In the genomic region with DNA sequence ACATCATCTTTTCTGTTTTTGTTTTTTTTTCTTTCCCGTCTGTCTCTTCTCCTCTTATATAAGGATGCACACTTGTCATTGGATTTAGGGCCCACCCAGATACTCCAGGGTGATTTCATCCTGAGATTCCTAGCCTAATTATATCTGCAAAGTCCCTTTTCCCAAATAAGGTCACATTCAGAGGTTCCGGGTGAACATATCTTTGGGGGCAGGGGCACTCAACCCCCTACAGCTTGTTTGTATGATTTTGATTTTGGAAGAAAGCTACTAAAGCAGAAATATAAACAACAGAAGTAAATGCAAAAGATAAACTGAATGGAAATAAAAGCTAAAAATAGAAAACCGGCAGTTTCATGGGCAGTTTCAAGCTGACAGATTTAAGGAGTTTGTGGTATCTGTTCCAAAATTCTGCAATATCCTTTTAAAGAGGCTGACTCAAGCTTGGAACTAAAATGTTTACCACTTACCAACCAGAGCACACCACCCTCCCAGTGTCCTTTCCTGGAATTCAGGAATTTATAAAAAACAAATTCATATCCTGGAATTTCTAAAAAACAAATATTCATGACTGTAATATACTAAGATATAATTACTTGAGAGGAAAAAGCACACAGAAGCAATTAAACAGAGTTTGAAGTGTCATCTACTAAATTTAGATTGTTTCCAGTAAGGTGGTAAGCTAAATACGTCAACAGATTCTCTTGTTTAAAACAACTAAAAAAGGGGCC, we compare ENCODE assay signal across 1 cellular context.
TF ChIP-seq lines count a peak whose summit lies in the region.

No MANE protein-coding gene starts in this region.

TF ChIP-seq in SK-N-SH, 30 proteins besides CTCF, POLR2A, EP300 and RAD21 (continued from another document):
- TF ChIP-seq, protein P1, sequence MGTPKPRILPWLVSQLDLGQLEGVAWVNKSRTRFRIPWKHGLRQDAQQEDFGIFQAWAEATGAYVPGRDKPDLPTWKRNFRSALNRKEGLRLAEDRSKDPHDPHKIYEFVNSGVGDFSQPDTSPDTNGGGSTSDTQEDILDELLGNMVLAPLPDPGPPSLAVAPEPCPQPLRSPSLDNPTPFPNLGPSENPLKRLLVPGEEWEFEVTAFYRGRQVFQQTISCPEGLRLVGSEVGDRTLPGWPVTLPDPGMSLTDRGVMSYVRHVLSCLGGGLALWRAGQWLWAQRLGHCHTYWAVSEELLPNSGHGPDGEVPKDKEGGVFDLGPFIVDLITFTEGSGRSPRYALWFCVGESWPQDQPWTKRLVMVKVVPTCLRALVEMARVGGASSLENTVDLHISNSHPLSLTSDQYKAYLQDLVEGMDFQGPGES (IDR thresholded peaks at IDR 0.05; ENCODE audit: low read depth, low read length), result no peak
- peak; percentile 17 for TF ChIP-seq JUND (IDR thresholded peaks at IDR 0.05)
- no peak for TF ChIP-seq FOXJ3 (CRISPR knock-in tag; IDR thresholded peaks at IDR 0.05)
- TF ChIP-seq, protein P2, sequence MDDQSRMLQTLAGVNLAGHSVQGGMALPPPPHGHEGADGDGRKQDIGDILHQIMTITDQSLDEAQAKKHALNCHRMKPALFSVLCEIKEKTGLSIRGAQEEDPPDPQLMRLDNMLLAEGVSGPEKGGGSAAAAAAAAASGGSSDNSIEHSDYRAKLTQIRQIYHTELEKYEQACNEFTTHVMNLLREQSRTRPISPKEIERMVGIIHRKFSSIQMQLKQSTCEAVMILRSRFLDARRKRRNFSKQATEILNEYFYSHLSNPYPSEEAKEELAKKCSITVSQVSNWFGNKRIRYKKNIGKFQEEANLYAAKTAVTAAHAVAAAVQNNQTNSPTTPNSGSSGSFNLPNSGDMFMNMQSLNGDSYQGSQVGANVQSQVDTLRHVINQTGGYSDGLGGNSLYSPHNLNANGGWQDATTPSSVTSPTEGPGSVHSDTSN (IDR thresholded peaks at IDR 0.05), result peak; percentile 71
- TF ChIP-seq, protein P3, sequence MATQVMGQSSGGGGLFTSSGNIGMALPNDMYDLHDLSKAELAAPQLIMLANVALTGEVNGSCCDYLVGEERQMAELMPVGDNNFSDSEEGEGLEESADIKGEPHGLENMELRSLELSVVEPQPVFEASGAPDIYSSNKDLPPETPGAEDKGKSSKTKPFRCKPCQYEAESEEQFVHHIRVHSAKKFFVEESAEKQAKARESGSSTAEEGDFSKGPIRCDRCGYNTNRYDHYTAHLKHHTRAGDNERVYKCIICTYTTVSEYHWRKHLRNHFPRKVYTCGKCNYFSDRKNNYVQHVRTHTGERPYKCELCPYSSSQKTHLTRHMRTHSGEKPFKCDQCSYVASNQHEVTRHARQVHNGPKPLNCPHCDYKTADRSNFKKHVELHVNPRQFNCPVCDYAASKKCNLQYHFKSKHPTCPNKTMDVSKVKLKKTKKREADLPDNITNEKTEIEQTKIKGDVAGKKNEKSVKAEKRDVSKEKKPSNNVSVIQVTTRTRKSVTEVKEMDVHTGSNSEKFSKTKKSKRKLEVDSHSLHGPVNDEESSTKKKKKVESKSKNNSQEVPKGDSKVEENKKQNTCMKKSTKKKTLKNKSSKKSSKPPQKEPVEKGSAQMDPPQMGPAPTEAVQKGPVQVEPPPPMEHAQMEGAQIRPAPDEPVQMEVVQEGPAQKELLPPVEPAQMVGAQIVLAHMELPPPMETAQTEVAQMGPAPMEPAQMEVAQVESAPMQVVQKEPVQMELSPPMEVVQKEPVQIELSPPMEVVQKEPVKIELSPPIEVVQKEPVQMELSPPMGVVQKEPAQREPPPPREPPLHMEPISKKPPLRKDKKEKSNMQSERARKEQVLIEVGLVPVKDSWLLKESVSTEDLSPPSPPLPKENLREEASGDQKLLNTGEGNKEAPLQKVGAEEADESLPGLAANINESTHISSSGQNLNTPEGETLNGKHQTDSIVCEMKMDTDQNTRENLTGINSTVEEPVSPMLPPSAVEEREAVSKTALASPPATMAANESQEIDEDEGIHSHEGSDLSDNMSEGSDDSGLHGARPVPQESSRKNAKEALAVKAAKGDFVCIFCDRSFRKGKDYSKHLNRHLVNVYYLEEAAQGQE (IDR thresholded peaks at IDR 0.05; ENCODE audit: low read depth, low read length), result no peak
- TF ChIP-seq MXI1 (IDR thresholded peaks at IDR 0.05; ENCODE audit: low read depth, low read length), result no peak
- no peak for TF ChIP-seq EZH2phosphoT487 (IDR thresholded peaks at IDR 0.05; ENCODE audit: borderline replicate concordance, low read depth)
- TF ChIP-seq MEF2A (IDR thresholded peaks at IDR 0.05; ENCODE audit: borderline replicate concordance, low read depth), result peak; percentile 88
- TF ChIP-seq GATA2 (CRISPR knock-in tag; IDR thresholded peaks at IDR 0.05), result no peak
- peak; percentile 71 for TF ChIP-seq TCF12 (IDR thresholded peaks at IDR 0.05)
- TF ChIP-seq CHD2 (IDR thresholded peaks at IDR 0.05; ENCODE audit: low read length, partially characterized antibody), result no peak
- TF ChIP-seq, protein P4, sequence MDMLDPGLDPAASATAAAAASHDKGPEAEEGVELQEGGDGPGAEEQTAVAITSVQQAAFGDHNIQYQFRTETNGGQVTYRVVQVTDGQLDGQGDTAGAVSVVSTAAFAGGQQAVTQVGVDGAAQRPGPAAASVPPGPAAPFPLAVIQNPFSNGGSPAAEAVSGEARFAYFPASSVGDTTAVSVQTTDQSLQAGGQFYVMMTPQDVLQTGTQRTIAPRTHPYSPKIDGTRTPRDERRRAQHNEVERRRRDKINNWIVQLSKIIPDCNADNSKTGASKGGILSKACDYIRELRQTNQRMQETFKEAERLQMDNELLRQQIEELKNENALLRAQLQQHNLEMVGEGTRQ (IDR thresholded peaks at IDR 0.05; ENCODE audit: borderline replicate concordance, low read depth, low read length), result no peak
- TF ChIP-seq ELF1 (IDR thresholded peaks at IDR 0.05), result no peak
- no peak for TF ChIP-seq RCOR1 (IDR thresholded peaks at IDR 0.05; ENCODE audit: low read length)
- TF ChIP-seq, protein P5, sequence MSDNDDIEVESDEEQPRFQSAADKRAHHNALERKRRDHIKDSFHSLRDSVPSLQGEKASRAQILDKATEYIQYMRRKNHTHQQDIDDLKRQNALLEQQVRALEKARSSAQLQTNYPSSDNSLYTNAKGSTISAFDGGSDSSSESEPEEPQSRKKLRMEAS (IDR thresholded peaks at IDR 0.05; ENCODE audit: low read depth), result no peak
